Comparison of ENCODE assay signal across 1 cellular context in the genomic region with DNA sequence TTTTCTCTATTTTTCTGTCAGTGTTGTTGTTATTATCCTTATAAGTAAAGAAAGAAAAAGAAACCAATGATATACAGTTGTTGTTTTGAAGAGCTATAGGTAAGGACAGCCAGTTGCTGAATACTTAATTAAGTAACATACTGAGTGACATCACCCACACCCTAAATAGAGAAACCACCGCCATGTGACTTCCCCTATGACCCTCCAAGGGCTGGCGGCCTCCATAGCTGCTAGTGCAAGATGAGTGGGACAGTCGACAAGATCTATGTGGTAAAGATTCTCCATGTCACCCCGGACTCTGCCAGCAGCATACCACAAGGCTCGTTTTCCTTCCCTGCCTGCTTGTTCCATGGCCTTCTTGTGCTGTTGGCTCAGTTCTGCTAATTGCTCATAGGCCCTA.
TF ChIP-seq lines count a peak whose summit lies in the region.

No MANE protein-coding gene starts in this region.

TF ChIP-seq in IMR-90, 13 proteins besides CTCF, POLR2A, EP300 and RAD21 (continued from another document):
- TF ChIP-seq, protein P1, sequence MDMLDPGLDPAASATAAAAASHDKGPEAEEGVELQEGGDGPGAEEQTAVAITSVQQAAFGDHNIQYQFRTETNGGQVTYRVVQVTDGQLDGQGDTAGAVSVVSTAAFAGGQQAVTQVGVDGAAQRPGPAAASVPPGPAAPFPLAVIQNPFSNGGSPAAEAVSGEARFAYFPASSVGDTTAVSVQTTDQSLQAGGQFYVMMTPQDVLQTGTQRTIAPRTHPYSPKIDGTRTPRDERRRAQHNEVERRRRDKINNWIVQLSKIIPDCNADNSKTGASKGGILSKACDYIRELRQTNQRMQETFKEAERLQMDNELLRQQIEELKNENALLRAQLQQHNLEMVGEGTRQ (IDR thresholded peaks at IDR 0.05; ENCODE audit: low read depth, low read length), result no peak
